Comparison of ENCODE assay signal across 8 cellular contexts in the genomic region with DNA sequence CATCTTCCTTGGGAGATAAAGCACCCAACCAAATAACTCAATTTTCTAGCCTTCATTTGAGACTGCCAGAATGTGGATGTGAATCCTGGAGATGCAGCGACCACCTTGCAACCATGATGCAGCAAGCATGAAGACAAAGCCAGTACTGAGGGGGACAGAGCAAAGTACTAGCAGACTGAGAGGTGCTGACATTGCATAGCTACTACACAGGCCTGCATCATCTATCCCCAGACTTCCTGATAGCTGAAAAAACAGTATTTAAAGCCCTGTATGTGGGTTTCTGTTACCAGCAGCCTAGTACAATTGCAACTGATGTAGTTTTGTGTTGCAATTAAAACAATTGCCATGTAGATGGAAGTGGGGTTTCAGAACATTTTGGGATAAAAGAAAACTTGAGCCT.
"Had no signal": no experiment of that assay in that cellular context is flagged by ENCODE, and none has a peak within 500 bp of the region (broad histone marks: within the 10 kb centered on the region; RNA-seq: fewer than 3 reads in every experiment).

No MANE protein-coding gene starts in this region.

- H3K9me3 Mint-ChIP-seq: GM23338, H9, HFFc6, IgD-negative memory B cell had no signal

- H3K4me2 ChIP-seq: GM23338 had no signal

- ATAC-seq: GM23338, HepG2 had no signal

- H3K27me3 Mint-ChIP-seq: IgD-negative memory B cell had no signal

- DNase-seq: H9, HCEC 1CT, HFFc6, KBM-7 had no signal

- H3K27ac ChIP-seq: HL-60 had no signal

- H3K4me3 Mint-ChIP-seq: GM23338, H9, HFFc6, IgD-negative memory B cell had no signal

- H2AFZ ChIP-seq: GM23338 had no signal

- H3K36me3 Mint-ChIP-seq: IgD-negative memory B cell had no signal

- H3K4me1 Mint-ChIP-seq: GM23338, H9, IgD-negative memory B cell had no signal

- H3K4me3 ChIP-seq: GM23338 had no signal

- H3K27ac Mint-ChIP-seq: GM23338, HFFc6, IgD-negative memory B cell had no signal
